1 cellular context compared by ENCODE assay signal in the genomic region with DNA sequence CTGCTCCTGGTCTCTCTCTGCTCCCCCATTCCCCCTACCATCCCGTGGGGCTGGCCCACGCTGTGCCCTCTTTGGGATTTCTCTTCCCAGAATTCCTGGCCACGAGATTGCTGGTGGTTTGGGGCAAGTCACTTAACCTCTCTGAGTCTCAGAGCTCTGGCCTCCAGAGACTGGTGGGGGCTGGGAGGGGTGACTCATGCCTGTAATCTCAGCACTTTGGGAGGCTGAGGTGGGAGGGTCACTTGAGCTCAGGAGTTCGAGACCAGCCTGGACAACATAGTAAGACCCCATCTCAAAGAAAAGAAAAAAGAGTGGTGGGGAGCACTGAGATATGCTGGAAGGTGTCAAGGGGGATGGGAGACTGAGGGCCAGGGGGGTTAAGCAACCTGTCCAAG.
TF ChIP-seq lines count a peak whose summit lies in the region.

No MANE protein-coding gene starts in this region.

TF ChIP-seq in SK-N-SH treated with all-trans-retinoic acid at 6 μM for 48 hours, 23 proteins besides CTCF, POLR2A, EP300 and RAD21 (continued from another document):
- TF ChIP-seq BACH2 (CRISPR knock-in tag; IDR thresholded peaks at IDR 0.05; ENCODE audit: borderline replicate concordance): no peak
- TF ChIP-seq, protein P1, sequence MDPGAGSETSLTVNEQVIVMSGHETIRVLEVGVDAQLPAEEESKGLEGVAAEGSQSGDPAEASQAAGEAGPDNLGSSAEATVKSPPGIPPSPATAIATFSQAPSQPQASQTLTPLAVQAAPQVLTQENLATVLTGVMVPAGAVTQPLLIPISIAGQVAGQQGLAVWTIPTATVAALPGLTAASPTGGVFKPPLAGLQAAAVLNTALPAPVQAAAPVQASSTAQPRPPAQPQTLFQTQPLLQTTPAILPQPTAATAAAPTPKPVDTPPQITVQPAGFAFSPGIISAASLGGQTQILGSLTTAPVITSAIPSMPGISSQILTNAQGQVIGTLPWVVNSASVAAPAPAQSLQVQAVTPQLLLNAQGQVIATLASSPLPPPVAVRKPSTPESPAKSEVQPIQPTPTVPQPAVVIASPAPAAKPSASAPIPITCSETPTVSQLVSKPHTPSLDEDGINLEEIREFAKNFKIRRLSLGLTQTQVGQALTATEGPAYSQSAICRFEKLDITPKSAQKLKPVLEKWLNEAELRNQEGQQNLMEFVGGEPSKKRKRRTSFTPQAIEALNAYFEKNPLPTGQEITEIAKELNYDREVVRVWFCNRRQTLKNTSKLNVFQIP (CRISPR knock-in tag; IDR thresholded peaks at IDR 0.05; ENCODE audit: borderline replicate concordance, low read depth): no peak
- no peak for TF ChIP-seq PPARA (CRISPR knock-in tag; IDR thresholded peaks at IDR 0.05; ENCODE audit: borderline replicate concordance)
- no peak for TF ChIP-seq ZNF8 (CRISPR knock-in tag; IDR thresholded peaks at IDR 0.05)
- TF ChIP-seq ZFP30 (CRISPR knock-in tag; IDR thresholded peaks at IDR 0.05): no peak
- TF ChIP-seq ZNF70 (CRISPR knock-in tag; IDR thresholded peaks at IDR 0.05): no peak
- no peak for TF ChIP-seq TOX (CRISPR knock-in tag; IDR thresholded peaks at IDR 0.05; ENCODE audit: borderline replicate concordance)
- TF ChIP-seq GLIS3 (CRISPR knock-in tag; IDR thresholded peaks at IDR 0.05): no peak
- TF ChIP-seq SNAI2 (CRISPR knock-in tag; IDR thresholded peaks at IDR 0.05): no peak
- no peak for TF ChIP-seq OSR1 (CRISPR knock-in tag; IDR thresholded peaks at IDR 0.05)
- TF ChIP-seq, protein P2, sequence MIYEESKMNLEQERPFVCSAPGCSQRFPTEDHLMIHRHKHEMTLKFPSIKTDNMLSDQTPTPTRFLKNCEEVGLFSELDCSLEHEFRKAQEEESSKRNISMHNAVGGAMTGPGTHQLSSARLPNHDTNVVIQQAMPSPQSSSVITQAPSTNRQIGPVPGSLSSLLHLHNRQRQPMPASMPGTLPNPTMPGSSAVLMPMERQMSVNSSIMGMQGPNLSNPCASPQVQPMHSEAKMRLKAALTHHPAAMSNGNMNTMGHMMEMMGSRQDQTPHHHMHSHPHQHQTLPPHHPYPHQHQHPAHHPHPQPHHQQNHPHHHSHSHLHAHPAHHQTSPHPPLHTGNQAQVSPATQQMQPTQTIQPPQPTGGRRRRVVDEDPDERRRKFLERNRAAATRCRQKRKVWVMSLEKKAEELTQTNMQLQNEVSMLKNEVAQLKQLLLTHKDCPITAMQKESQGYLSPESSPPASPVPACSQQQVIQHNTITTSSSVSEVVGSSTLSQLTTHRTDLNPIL (CRISPR knock-in tag; IDR thresholded peaks at IDR 0.05; ENCODE audit: low read depth): no peak
- no peak for TF ChIP-seq ZFP3 (CRISPR knock-in tag; IDR thresholded peaks at IDR 0.05)
TF ChIP-seq in SK-N-SH treated with all-trans-retinoic acid at 6 μM for 48 hours: peak in this region for 0.
